Comparison of ENCODE assay signal across 1 cellular context in the genomic region with DNA sequence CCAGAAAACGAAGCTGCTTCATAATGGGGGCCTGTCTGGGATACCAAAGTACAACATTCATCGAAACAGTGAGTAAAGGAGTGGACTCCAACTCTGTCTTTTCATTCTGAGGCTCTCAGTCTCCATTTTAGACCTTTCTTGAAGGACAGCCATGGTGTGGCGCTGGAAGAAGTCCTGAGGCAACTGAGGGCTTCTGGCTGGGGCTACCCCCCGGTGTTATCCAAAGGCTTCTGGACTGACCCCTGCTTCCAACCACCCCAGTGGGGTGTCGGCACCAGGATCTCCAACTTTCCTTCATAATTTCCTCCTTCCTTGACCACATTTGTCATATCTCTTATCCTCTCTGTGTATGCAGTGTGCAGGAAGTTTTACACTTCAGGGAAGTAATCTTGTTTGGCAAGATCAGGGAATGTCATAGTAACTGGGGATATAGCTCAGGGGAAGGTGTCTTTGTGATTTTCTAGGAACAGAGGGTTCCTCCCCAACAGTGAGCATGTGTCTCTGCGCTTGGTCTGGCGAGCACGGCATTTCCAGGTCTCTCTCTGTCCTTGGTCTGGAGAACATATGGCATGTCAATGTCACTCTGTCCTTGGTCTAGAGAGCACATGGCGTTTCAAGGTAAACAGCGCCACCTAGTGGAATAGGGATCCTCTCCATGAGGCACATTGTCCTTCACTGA.
TF ChIP-seq lines count a peak whose summit lies in the region.

No MANE protein-coding gene starts in this region.

TF ChIP-seq in HepG2, 621 proteins besides CTCF, POLR2A, EP300 and RAD21 (continued from another document and continues in another):
- TF ChIP-seq, protein P1, sequence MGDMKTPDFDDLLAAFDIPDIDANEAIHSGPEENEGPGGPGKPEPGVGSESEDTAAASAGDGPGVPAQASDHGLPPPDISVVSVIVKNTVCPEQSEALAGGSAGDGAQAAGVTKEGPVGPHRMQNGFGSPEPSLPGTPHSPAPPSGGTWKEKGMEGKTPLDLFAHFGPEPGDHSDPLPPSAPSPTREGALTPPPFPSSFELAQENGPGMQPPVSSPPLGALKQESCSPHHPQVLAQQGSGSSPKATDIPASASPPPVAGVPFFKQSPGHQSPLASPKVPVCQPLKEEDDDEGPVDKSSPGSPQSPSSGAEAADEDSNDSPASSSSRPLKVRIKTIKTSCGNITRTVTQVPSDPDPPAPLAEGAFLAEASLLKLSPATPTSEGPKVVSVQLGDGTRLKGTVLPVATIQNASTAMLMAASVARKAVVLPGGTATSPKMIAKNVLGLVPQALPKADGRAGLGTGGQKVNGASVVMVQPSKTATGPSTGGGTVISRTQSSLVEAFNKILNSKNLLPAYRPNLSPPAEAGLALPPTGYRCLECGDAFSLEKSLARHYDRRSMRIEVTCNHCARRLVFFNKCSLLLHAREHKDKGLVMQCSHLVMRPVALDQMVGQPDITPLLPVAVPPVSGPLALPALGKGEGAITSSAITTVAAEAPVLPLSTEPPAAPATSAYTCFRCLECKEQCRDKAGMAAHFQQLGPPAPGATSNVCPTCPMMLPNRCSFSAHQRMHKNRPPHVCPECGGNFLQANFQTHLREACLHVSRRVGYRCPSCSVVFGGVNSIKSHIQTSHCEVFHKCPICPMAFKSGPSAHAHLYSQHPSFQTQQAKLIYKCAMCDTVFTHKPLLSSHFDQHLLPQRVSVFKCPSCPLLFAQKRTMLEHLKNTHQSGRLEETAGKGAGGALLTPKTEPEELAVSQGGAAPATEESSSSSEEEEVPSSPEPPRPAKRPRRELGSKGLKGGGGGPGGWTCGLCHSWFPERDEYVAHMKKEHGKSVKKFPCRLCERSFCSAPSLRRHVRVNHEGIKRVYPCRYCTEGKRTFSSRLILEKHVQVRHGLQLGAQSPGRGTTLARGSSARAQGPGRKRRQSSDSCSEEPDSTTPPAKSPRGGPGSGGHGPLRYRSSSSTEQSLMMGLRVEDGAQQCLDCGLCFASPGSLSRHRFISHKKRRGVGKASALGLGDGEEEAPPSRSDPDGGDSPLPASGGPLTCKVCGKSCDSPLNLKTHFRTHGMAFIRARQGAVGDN (CRISPR knock-in tag; IDR thresholded peaks at IDR 0.05), result no peak
- no peak for TF ChIP-seq CBX2 (IDR thresholded peaks at IDR 0.05; ENCODE audit: low read depth, low read length)
- no peak for TF ChIP-seq CBX2 (CRISPR knock-in tag; IDR thresholded peaks at IDR 0.05; ENCODE audit: low read depth)
- no peak for TF ChIP-seq HMG20B (CRISPR knock-in tag; conservative IDR thresholded peaks at IDR 0.05)
- TF ChIP-seq MBD4 (IDR thresholded peaks at IDR 0.05; ENCODE audit: borderline replicate concordance, low read length), result no peak
- TF ChIP-seq ZNF251 (CRISPR knock-in tag; IDR thresholded peaks at IDR 0.05), result no peak
- no peak for TF ChIP-seq KDM5A (IDR thresholded peaks at IDR 0.05; ENCODE audit: borderline replicate concordance, low read length)
- TF ChIP-seq, protein P2, sequence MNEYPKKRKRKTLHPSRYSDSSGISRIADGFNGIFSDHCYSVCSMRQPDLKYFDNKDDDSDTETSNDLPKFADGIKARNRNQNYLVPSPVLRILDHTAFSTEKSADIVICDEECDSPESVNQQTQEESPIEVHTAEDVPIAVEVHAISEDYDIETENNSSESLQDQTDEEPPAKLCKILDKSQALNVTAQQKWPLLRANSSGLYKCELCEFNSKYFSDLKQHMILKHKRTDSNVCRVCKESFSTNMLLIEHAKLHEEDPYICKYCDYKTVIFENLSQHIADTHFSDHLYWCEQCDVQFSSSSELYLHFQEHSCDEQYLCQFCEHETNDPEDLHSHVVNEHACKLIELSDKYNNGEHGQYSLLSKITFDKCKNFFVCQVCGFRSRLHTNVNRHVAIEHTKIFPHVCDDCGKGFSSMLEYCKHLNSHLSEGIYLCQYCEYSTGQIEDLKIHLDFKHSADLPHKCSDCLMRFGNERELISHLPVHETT (CRISPR knock-in tag; conservative IDR thresholded peaks at IDR 0.05), result no peak
- TF ChIP-seq, protein P3, sequence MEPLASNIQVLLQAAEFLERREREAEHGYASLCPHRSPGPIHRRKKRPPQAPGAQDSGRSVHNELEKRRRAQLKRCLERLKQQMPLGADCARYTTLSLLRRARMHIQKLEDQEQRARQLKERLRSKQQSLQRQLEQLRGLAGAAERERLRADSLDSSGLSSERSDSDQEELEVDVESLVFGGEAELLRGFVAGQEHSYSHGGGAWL (CRISPR knock-in tag; IDR thresholded peaks at IDR 0.05), result no peak
- no peak for TF ChIP-seq SOX5 (CRISPR knock-in tag; IDR thresholded peaks at IDR 0.05; ENCODE audit: borderline replicate concordance)
- peak; percentile 52; the same call in 1 of the 2 replicates for TF ChIP-seq GATAD2A (CRISPR knock-in tag; IDR thresholded peaks at IDR 0.05)
- TF ChIP-seq ZNF44 (CRISPR knock-in tag; IDR thresholded peaks at IDR 0.05), result no peak
- TF ChIP-seq, protein P4, sequence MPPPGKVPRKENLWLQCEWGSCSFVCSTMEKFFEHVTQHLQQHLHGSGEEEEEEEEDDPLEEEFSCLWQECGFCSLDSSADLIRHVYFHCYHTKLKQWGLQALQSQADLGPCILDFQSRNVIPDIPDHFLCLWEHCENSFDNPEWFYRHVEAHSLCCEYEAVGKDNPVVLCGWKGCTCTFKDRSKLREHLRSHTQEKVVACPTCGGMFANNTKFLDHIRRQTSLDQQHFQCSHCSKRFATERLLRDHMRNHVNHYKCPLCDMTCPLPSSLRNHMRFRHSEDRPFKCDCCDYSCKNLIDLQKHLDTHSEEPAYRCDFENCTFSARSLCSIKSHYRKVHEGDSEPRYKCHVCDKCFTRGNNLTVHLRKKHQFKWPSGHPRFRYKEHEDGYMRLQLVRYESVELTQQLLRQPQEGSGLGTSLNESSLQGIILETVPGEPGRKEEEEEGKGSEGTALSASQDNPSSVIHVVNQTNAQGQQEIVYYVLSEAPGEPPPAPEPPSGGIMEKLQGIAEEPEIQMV (CRISPR knock-in tag; IDR thresholded peaks at IDR 0.05; ENCODE audit: low read depth), result no peak
- TF ChIP-seq FOXM1 (CRISPR knock-in tag; IDR thresholded peaks at IDR 0.05), result no peak
- TF ChIP-seq EED (CRISPR knock-in tag; IDR thresholded peaks at IDR 0.05), result no peak
- TF ChIP-seq SMAD3 (CRISPR knock-in tag; IDR thresholded peaks at IDR 0.05), result 0 out of 2 replicates have a peak, but pooled peaks have one; percentile 57
- TF ChIP-seq PRMT3 (CRISPR knock-in tag; IDR thresholded peaks at IDR 0.05; ENCODE audit: borderline replicate concordance, low read depth), result no peak
- TF ChIP-seq ZNF510 (CRISPR knock-in tag; IDR thresholded peaks at IDR 0.05; ENCODE audit: low read depth), result no peak
- TF ChIP-seq ZNF136 (CRISPR knock-in tag; IDR thresholded peaks at IDR 0.05; ENCODE audit: low read depth), result no peak
- no peak for TF ChIP-seq CCDC6 (CRISPR knock-in tag; IDR thresholded peaks at IDR 0.05)
- no peak for TF ChIP-seq ZNF772 (CRISPR knock-in tag; IDR thresholded peaks at IDR 0.05)
- TF ChIP-seq SKI (IDR thresholded peaks at IDR 0.05; ENCODE audit: partially characterized antibody), result no peak
- no peak for TF ChIP-seq ADNP (CRISPR knock-in tag; IDR thresholded peaks at IDR 0.05)
- no peak for TF ChIP-seq ARNT (IDR thresholded peaks at IDR 0.05)
- no peak for TF ChIP-seq ZNF790 (CRISPR knock-in tag; IDR thresholded peaks at IDR 0.05; ENCODE audit: borderline replicate concordance)
- no peak for TF ChIP-seq ZNF891 (CRISPR knock-in tag; IDR thresholded peaks at IDR 0.05)
- TF ChIP-seq RFXANK (CRISPR knock-in tag; IDR thresholded peaks at IDR 0.05), result no peak
- TF ChIP-seq, protein P5, sequence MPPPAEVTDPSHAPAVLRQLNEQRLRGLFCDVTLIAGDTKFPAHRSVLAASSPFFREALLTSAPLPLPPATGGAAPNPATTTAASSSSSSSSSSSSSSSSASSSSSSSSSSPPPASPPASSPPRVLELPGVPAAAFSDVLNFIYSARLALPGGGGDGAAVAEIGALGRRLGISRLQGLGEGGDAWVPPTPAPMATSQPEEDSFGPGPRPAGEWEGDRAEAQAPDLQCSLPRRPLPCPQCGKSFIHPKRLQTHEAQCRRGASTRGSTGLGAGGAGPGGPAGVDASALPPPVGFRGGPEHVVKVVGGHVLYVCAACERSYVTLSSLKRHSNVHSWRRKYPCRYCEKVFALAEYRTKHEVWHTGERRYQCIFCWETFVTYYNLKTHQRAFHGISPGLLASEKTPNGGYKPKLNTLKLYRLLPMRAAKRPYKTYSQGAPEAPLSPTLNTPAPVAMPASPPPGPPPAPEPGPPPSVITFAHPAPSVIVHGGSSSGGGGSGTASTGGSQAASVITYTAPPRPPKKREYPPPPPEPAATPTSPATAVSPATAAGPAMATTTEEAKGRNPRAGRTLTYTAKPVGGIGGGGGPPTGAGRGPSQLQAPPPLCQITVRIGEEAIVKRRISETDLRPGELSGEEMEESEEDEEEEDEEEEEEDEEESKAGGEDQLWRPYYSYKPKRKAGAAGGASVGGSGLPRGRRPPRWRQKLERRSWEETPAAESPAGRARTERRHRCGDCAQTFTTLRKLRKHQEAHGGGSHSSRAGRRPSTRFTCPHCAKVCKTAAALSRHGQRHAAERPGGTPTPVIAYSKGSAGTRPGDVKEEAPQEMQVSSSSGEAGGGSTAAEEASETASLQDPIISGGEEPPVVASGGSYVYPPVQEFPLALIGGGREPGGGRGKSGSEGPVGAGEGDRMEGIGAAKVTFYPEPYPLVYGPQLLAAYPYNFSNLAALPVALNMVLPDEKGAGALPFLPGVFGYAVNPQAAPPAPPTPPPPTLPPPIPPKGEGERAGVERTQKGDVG (CRISPR knock-in tag; IDR thresholded peaks at IDR 0.05; ENCODE audit: borderline replicate concordance), result no peak
- TF ChIP-seq, protein P6, sequence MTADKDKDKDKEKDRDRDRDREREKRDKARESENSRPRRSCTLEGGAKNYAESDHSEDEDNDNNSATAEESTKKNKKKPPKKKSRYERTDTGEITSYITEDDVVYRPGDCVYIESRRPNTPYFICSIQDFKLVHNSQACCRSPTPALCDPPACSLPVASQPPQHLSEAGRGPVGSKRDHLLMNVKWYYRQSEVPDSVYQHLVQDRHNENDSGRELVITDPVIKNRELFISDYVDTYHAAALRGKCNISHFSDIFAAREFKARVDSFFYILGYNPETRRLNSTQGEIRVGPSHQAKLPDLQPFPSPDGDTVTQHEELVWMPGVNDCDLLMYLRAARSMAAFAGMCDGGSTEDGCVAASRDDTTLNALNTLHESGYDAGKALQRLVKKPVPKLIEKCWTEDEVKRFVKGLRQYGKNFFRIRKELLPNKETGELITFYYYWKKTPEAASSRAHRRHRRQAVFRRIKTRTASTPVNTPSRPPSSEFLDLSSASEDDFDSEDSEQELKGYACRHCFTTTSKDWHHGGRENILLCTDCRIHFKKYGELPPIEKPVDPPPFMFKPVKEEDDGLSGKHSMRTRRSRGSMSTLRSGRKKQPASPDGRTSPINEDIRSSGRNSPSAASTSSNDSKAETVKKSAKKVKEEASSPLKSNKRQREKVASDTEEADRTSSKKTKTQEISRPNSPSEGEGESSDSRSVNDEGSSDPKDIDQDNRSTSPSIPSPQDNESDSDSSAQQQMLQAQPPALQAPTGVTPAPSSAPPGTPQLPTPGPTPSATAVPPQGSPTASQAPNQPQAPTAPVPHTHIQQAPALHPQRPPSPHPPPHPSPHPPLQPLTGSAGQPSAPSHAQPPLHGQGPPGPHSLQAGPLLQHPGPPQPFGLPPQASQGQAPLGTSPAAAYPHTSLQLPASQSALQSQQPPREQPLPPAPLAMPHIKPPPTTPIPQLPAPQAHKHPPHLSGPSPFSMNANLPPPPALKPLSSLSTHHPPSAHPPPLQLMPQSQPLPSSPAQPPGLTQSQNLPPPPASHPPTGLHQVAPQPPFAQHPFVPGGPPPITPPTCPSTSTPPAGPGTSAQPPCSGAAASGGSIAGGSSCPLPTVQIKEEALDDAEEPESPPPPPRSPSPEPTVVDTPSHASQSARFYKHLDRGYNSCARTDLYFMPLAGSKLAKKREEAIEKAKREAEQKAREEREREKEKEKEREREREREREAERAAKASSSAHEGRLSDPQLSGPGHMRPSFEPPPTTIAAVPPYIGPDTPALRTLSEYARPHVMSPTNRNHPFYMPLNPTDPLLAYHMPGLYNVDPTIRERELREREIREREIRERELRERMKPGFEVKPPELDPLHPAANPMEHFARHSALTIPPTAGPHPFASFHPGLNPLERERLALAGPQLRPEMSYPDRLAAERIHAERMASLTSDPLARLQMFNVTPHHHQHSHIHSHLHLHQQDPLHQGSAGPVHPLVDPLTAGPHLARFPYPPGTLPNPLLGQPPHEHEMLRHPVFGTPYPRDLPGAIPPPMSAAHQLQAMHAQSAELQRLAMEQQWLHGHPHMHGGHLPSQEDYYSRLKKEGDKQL (CRISPR knock-in tag; IDR thresholded peaks at IDR 0.05; ENCODE audit: low read depth), result no peak
- peak; percentile 63 for TF ChIP-seq XRCC5 (optimal IDR thresholded peaks at IDR 0.05; ENCODE audit: low read length)
- TF ChIP-seq, protein P7, sequence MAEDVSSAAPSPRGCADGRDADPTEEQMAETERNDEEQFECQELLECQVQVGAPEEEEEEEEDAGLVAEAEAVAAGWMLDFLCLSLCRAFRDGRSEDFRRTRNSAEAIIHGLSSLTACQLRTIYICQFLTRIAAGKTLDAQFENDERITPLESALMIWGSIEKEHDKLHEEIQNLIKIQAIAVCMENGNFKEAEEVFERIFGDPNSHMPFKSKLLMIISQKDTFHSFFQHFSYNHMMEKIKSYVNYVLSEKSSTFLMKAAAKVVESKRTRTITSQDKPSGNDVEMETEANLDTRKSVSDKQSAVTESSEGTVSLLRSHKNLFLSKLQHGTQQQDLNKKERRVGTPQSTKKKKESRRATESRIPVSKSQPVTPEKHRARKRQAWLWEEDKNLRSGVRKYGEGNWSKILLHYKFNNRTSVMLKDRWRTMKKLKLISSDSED (CRISPR knock-in tag; IDR thresholded peaks at IDR 0.05), result no peak
- TF ChIP-seq, protein P8, sequence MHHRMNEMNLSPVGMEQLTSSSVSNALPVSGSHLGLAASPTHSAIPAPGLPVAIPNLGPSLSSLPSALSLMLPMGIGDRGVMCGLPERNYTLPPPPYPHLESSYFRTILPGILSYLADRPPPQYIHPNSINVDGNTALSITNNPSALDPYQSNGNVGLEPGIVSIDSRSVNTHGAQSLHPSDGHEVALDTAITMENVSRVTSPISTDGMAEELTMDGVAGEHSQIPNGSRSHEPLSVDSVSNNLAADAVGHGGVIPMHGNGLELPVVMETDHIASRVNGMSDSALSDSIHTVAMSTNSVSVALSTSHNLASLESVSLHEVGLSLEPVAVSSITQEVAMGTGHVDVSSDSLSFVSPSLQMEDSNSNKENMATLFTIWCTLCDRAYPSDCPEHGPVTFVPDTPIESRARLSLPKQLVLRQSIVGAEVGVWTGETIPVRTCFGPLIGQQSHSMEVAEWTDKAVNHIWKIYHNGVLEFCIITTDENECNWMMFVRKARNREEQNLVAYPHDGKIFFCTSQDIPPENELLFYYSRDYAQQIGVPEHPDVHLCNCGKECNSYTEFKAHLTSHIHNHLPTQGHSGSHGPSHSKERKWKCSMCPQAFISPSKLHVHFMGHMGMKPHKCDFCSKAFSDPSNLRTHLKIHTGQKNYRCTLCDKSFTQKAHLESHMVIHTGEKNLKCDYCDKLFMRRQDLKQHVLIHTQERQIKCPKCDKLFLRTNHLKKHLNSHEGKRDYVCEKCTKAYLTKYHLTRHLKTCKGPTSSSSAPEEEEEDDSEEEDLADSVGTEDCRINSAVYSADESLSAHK (CRISPR knock-in tag; IDR thresholded peaks at IDR 0.05; ENCODE audit: borderline replicate concordance), result no peak
- TF ChIP-seq, protein P9, sequence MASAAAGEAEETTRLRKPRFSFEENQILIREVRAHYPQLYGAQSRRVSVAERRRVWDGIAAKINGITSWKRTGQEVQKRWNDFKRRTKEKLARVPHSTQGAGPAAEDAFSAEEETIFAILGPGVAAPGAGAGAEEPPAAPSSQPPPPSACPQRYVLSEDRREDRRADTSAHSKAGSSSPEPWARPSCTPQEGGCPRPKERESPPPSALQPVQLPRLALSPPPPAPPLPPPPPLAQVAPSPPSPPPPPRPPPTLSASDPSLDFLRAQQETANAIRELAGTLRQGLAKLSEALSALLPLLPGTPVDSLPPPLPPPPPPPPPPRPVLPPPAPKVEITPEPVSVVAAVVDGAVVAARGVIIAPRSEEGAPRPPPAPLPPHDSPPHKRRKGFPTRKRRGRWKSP (CRISPR knock-in tag; IDR thresholded peaks at IDR 0.05), result no peak
